In genomic region chr1:13901597-13901996, GRCh38 we compare ENCODE assay signal across 19 cellular contexts.
"Had no signal": no experiment of that assay in that cellular context is flagged by ENCODE, and none has a peak within 500 bp of the region (broad histone marks: within the 10 kb centered on the region; RNA-seq: fewer than 3 reads in every experiment).

No MANE protein-coding gene starts in this region.

- H3K4me3 ChIP-seq: ascending aorta, body of pancreas, MG63, PC-9 had no signal

- H3K9me3 ChIP-seq: body of pancreas, MG63 had no signal

- DNase-seq: activated B cell treated with CpG ODN at 0.5 μM for 24 hours; activated CD4-positive, alpha-beta T cell treated with anti-CD3 and anti-CD28 coated beads for 1 hour; activated CD4-positive, alpha-beta T cell treated with anti-CD3 and anti-CD28 coated beads, Interleukin-2, amount 10 ng/mL, durations not matched to agents 24 days and 14 days; activated CD4-positive, alpha-beta T cell treated with anti-CD3 and anti-CD28 coated beads, Interleukin-2, amount 50 U/mL, for 48 hours; activated CD8-positive, alpha-beta memory T cell treated with anti-CD3 and anti-CD28 coated beads, Interleukin-2, amount 10 ng/mL, durations not matched to agents 7 days and 5 days; activated effector memory CD4-positive, alpha-beta T cell treated with Interleukin-2 at 50 U/mL for 16 hours; activated naive CD4-positive, alpha-beta T cell; activated T-cell treated with anti-CD3 and anti-CD28 coated beads, Interleukin-2, amount 50 U/mL, for 24 hours; amniotic stem cell; body of pancreas; MG63; NCI-H1436; NCI-H187; NCI-H2171; NCI-H524; PC-9; SHP77 treated with DMSO at 0.1 percent for 48 hours; T-helper 9 cell had no signal

- H3K4me1 ChIP-seq: ascending aorta, body of pancreas had no signal

- H3K27me3 ChIP-seq: ascending aorta, body of pancreas, MG63 had no signal

- H2AFZ ChIP-seq: PC-9 had no signal

- H3K27ac ChIP-seq: ascending aorta, body of pancreas, PC-9 had no signal

- ATAC-seq: activated CD8-positive, alpha-beta memory T cell treated with anti-CD3 and anti-CD28 coated beads, Interleukin-2, amount 10 ng/mL, durations not matched to agents 7 days and 5 days; body of pancreas had no signal

- H3K36me3 ChIP-seq: ascending aorta, MG63 had no signal
